ENCODE assay signal across 1 cellular context in the genomic region with DNA sequence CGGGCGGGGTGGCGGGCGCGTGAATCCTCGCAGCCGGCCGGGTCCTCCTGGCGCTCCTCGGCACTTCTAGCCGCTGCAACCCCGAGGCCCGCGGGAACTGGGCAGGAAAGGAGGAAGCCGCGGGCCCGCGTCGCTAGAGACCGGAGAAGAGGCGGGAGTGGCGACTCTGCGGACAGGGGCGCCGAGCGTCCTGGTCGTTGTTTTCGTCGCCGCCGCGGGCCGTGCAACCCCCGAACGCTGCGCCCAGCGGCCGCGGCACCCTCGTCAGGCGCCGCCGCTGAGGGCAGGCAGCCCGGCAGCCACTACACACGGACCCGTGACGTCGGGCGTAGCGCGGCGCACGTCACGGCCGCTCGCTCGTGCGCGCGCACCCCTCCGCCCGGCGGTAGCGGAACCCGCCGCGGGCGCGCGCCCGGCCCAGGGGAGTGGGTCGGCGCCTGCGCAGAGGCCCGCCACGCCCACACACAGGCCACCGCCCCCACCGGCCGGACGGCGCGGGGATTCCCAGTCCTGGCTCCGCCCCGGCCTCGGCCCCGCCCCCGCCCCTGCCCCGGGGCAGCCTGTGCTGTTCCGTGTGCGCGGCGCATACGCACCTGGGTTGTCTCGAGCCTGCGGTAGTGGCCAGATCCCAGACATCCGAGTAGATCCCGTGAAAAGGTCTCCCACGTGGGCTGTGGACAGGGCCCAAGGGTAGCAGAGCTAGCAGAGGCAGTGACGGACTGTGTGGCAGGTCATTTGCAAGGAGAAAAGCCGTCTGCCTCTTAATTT.
TF ChIP-seq lines count a peak whose summit lies in the region.

A gene with protein sequence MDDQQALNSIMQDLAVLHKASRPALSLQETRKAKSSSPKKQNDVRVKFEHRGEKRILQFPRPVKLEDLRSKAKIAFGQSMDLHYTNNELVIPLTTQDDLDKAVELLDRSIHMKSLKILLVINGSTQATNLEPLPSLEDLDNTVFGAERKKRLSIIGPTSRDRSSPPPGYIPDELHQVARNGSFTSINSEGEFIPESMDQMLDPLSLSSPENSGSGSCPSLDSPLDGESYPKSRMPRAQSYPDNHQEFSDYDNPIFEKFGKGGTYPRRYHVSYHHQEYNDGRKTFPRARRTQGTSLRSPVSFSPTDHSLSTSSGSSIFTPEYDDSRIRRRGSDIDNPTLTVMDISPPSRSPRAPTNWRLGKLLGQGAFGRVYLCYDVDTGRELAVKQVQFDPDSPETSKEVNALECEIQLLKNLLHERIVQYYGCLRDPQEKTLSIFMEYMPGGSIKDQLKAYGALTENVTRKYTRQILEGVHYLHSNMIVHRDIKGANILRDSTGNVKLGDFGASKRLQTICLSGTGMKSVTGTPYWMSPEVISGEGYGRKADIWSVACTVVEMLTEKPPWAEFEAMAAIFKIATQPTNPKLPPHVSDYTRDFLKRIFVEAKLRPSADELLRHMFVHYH (minus strand): TSS at position 321 of the 768 bp plus-strand sequence. CDS start 44,846 bp downstream, outside the sequence.

TF ChIP-seq in HepG2, 621 proteins besides CTCF, POLR2A, EP300 and RAD21 (continued from another document and continues in another):
- TF ChIP-seq, protein P1, sequence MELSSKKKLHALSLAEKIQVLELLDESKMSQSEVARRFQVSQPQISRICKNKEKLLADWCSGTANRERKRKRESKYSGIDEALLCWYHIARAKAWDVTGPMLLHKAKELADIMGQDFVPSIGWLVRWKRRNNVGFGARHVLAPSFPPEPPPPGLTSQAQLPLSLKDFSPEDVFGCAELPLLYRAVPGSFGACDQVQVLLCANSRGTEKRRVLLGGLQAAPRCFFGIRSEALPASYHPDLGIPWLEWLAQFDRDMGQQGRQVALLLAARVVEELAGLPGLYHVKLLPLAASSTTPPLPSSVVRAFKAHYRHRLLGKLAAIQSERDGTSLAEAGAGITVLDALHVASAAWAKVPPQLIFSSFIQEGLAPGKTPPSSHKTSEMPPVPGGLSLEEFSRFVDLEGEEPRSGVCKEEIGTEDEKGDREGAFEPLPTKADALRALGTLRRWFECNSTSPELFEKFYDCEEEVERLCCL (CRISPR knock-in tag; IDR thresholded peaks at IDR 0.05; ENCODE audit: borderline replicate concordance), result no peak
- TF ChIP-seq ZNF749 (CRISPR knock-in tag; IDR thresholded peaks at IDR 0.05; ENCODE audit: borderline replicate concordance), result peak; percentile 47
- TF ChIP-seq, protein P2, sequence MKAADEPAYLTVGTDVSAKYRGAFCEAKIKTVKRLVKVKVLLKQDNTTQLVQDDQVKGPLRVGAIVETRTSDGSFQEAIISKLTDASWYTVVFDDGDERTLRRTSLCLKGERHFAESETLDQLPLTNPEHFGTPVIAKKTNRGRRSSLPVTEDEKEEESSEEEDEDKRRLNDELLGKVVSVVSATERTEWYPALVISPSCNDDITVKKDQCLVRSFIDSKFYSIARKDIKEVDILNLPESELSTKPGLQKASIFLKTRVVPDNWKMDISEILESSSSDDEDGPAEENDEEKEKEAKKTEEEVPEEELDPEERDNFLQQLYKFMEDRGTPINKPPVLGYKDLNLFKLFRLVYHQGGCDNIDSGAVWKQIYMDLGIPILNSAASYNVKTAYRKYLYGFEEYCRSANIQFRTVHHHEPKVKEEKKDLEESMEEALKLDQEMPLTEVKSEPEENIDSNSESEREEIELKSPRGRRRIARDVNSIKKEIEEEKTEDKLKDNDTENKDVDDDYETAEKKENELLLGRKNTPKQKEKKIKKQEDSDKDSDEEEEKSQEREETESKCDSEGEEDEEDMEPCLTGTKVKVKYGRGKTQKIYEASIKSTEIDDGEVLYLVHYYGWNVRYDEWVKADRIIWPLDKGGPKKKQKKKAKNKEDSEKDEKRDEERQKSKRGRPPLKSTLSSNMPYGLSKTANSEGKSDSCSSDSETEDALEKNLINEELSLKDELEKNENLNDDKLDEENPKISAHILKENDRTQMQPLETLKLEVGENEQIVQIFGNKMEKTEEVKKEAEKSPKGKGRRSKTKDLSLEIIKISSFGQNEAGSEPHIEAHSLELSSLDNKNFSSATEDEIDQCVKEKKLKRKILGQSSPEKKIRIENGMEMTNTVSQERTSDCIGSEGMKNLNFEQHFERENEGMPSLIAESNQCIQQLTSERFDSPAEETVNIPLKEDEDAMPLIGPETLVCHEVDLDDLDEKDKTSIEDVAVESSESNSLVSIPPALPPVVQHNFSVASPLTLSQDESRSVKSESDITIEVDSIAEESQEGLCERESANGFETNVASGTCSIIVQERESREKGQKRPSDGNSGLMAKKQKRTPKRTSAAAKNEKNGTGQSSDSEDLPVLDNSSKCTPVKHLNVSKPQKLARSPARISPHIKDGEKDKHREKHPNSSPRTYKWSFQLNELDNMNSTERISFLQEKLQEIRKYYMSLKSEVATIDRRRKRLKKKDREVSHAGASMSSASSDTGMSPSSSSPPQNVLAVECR (CRISPR knock-in tag; IDR thresholded peaks at IDR 0.05; ENCODE audit: borderline replicate concordance), result peak; percentile 82
- TF ChIP-seq ESRRA (CRISPR knock-in tag; IDR thresholded peaks at IDR 0.05; ENCODE audit: low read depth), result no peak
- TF ChIP-seq, protein P3, sequence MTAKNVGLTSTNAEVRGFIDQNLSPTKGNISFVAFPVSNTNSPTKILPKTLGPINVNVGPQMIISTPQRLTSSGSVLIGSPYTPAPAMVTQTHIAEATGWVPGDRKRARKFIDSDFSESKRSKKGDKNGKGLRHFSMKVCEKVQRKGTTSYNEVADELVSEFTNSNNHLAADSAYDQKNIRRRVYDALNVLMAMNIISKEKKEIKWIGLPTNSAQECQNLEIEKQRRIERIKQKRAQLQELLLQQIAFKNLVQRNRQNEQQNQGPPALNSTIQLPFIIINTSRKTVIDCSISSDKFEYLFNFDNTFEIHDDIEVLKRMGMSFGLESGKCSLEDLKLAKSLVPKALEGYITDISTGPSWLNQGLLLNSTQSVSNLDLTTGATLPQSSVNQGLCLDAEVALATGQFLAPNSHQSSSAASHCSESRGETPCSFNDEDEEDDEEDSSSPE (CRISPR knock-in tag; IDR thresholded peaks at IDR 0.05), result no peak; the same call in 1 of the 2 replicates
- TF ChIP-seq SSRP1 (CRISPR knock-in tag; IDR thresholded peaks at IDR 0.05), result 0 out of 2 replicates have a peak, but pooled peaks have one; percentile 42
- peak; percentile 76 for TF ChIP-seq ZMYM4 (CRISPR knock-in tag; IDR thresholded peaks at IDR 0.05)
- TF ChIP-seq, protein P4, sequence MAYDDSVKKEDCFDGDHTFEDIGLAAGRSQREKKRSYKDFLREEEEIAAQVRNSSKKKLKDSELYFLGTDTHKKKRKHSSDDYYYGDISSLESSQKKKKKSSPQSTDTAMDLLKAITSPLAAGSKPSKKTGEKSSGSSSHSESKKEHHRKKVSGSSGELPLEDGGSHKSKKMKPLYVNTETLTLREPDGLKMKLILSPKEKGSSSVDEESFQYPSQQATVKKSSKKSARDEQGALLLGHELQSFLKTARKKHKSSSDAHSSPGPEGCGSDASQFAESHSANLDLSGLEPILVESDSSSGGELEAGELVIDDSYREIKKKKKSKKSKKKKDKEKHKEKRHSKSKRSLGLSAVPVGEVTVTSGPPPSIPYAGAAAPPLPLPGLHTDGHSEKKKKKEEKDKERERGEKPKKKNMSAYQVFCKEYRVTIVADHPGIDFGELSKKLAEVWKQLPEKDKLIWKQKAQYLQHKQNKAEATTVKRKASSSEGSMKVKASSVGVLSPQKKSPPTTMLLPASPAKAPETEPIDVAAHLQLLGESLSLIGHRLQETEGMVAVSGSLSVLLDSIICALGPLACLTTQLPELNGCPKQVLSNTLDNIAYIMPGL (CRISPR knock-in tag; IDR thresholded peaks at IDR 0.05; ENCODE audit: borderline replicate concordance in 1 of 2, low read depth in 1 of 2), result peak in 1 of 2 experiments; percentile 17; a peak in 2 of 4 replicates
- peak; percentile 22 for TF ChIP-seq ZNF430 (CRISPR knock-in tag; IDR thresholded peaks at IDR 0.05)
- peak; percentile 28; the same call in 1 of the 2 replicates for TF ChIP-seq FOSL2 (CRISPR knock-in tag; IDR thresholded peaks at IDR 0.05)
- TF ChIP-seq RCOR2 (CRISPR knock-in tag; IDR thresholded peaks at IDR 0.05), result 0 out of 2 replicates have a peak, but pooled peaks have one; percentile 12
- 0 out of 2 replicates have a peak, but pooled peaks have one; percentile 41 for TF ChIP-seq SP5 (CRISPR knock-in tag; IDR thresholded peaks at IDR 0.05; ENCODE audit: borderline replicate concordance, low read depth)
- 0 out of 2 replicates have a peak, but pooled peaks have one; percentile 25 for TF ChIP-seq KLF15 (CRISPR knock-in tag; IDR thresholded peaks at IDR 0.05; ENCODE audit: borderline replicate concordance)
- TF ChIP-seq, protein P5, sequence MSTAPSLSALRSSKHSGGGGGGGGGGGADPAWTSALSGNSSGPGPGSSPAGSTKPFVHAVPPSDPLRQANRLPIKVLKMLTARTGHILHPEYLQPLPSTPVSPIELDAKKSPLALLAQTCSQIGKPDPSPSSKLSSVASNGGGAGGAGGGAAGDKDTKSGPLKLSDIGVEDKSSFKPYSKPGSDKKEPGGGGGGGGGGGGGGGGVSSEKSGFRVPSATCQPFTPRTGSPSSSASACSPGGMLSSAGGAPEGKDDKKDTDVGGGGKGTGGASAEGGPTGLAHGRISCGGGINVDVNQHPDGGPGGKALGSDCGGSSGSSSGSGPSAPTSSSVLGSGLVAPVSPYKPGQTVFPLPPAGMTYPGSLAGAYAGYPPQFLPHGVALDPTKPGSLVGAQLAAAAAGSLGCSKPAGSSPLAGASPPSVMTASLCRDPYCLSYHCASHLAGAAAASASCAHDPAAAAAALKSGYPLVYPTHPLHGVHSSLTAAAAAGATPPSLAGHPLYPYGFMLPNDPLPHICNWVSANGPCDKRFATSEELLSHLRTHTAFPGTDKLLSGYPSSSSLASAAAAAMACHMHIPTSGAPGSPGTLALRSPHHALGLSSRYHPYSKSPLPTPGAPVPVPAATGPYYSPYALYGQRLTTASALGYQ (CRISPR knock-in tag; IDR thresholded peaks at IDR 0.05), result peak; percentile 11; the same call in 1 of the 2 replicates
- TF ChIP-seq, protein P6, sequence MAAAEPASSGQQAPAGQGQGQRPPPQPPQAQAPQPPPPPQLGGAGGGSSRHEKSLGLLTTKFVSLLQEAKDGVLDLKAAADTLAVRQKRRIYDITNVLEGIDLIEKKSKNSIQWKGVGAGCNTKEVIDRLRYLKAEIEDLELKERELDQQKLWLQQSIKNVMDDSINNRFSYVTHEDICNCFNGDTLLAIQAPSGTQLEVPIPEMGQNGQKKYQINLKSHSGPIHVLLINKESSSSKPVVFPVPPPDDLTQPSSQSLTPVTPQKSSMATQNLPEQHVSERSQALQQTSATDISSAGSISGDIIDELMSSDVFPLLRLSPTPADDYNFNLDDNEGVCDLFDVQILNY (CRISPR knock-in tag; conservative IDR thresholded peaks at IDR 0.05), result peak; percentile 49
- TF ChIP-seq, protein P7, sequence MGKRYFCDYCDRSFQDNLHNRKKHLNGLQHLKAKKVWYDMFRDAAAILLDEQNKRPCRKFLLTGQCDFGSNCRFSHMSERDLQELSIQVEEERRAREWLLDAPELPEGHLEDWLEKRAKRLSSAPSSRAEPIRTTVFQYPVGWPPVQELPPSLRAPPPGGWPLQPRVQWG (CRISPR knock-in tag; IDR thresholded peaks at IDR 0.05; ENCODE audit: borderline replicate concordance, low read depth), result no peak
- TF ChIP-seq, protein P8, sequence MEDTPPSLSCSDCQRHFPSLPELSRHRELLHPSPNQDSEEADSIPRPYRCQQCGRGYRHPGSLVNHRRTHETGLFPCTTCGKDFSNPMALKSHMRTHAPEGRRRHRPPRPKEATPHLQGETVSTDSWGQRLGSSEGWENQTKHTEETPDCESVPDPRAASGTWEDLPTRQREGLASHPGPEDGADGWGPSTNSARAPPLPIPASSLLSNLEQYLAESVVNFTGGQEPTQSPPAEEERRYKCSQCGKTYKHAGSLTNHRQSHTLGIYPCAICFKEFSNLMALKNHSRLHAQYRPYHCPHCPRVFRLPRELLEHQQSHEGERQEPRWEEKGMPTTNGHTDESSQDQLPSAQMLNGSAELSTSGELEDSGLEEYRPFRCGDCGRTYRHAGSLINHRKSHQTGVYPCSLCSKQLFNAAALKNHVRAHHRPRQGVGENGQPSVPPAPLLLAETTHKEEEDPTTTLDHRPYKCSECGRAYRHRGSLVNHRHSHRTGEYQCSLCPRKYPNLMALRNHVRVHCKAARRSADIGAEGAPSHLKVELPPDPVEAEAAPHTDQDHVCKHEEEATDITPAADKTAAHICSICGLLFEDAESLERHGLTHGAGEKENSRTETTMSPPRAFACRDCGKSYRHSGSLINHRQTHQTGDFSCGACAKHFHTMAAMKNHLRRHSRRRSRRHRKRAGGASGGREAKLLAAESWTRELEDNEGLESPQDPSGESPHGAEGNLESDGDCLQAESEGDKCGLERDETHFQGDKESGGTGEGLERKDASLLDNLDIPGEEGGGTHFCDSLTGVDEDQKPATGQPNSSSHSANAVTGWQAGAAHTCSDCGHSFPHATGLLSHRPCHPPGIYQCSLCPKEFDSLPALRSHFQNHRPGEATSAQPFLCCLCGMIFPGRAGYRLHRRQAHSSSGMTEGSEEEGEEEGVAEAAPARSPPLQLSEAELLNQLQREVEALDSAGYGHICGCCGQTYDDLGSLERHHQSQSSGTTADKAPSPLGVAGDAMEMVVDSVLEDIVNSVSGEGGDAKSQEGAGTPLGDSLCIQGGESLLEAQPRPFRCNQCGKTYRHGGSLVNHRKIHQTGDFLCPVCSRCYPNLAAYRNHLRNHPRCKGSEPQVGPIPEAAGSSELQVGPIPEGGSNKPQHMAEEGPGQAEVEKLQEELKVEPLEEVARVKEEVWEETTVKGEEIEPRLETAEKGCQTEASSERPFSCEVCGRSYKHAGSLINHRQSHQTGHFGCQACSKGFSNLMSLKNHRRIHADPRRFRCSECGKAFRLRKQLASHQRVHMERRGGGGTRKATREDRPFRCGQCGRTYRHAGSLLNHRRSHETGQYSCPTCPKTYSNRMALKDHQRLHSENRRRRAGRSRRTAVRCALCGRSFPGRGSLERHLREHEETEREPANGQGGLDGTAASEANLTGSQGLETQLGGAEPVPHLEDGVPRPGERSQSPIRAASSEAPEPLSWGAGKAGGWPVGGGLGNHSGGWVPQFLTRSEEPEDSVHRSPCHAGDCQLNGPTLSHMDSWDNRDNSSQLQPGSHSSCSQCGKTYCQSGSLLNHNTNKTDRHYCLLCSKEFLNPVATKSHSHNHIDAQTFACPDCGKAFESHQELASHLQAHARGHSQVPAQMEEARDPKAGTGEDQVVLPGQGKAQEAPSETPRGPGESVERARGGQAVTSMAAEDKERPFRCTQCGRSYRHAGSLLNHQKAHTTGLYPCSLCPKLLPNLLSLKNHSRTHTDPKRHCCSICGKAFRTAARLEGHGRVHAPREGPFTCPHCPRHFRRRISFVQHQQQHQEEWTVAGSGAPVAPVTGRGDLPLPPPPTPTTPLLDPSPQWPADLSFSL (CRISPR knock-in tag; IDR thresholded peaks at IDR 0.05), result no peak
- TF ChIP-seq RARG (CRISPR knock-in tag; IDR thresholded peaks at IDR 0.05; ENCODE audit: low read depth), result no peak
- TF ChIP-seq ZFX (CRISPR knock-in tag; IDR thresholded peaks at IDR 0.05; ENCODE audit: low read depth), result peak; percentile 87
- TF ChIP-seq ZNF549 (CRISPR knock-in tag; IDR thresholded peaks at IDR 0.05), result peak; percentile 34; the same call in 1 of the 2 replicates
- TF ChIP-seq ZNF567 (CRISPR knock-in tag; IDR thresholded peaks at IDR 0.05; ENCODE audit: borderline replicate concordance), result no peak
- TF ChIP-seq AGO2 (optimal IDR thresholded peaks at IDR 0.05; ENCODE audit: low read depth, low read length), result peak; percentile 99
- no peak for TF ChIP-seq FOXA1 (IDR thresholded peaks at IDR 0.05)
- TF ChIP-seq FOXA1 (CRISPR knock-in tag; IDR thresholded peaks at IDR 0.05), result 0 out of 2 replicates have a peak, but pooled peaks have one; percentile 24
